31 cellular contexts compared by ENCODE assay signal in the genomic region with DNA sequence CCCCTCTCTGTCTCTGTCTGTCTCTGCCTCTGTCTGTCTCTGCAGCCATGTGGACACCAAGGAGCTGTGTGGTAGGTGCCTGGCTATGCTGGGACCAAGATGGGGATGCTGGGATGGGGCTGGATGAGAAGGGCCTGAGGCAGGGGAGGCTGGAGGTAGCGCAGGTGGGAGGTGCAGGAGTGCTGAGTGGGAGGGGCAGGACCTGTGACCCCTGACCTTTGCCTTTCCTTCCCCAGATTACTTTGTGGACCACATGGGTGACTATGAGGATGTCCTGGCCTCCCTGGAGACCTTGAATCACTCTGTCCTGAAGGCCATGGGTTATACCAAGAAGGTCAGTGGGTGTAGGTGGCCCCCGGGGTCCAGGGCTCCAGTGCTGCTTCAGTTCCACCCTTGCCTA. TPM values are rescaled to one million over a fixed set of nuclear protein-coding genes. Genes with fewer than 3 reads are reported as not detected.
"Had no signal": no experiment of that assay in that cellular context is flagged by ENCODE, and none has a peak within 500 bp of the region (broad histone marks: within the 10 kb centered on the region; RNA-seq: fewer than 3 reads in every experiment).

No MANE protein-coding gene starts in this region.

- H3K4me3 ChIP-seq: left lung, lower lobe of right lung, neural progenitor cell, ovary, right atrium auricular region, right lobe of liver, smooth muscle cell, stomach, testis, thyroid gland, uterus had no signal

- H3K9ac ChIP-seq: neural progenitor cell had no signal

- H3K4me1 ChIP-seq: left lung, lower lobe of right lung, right lobe of liver, stomach, testis, thyroid gland, uterus had no signal

- ATAC-seq: left colon; left lung; natural killer cell; stimulated activated memory B cell treated with anti-CD40 and anti-IgM and Interleukin-4, amounts not matched to agents 10 μg/mL and 1 μg/mL and 100 μg/mL, for 72 hours; stimulated activated naive CD8-positive, alpha-beta T cell treated with anti-CD3 and anti-CD28 coated beads, Interleukin-15, Interleukin-2, amounts not matched to agents 100 U/mL and 50 U/mL, for 24 hours had no signal

- FAIRE-seq: keratinocyte had no signal

- H3K9me3 ChIP-seq: lower lobe of right lung, ovary, right lobe of liver, testis, thyroid gland, uterus had no signal

- DNase-seq: hippocampal formation; kidney glomerular epithelial cell; left colon; lower lobe of right lung; mammary epithelial cell; mesenchymal stem cell; naive B cell; natural killer cell; nephron progenitor cell; ovary; stimulated activated CD4-positive, alpha-beta T cell treated with anti-CD3 and anti-CD28 coated beads, Interleukin-1b, Interleukin-23, amount 100 ng/mL, for 48 hours; stimulated activated CD4-positive, alpha-beta T cell treated with anti-CD3 and anti-CD28 coated beads, Interleukin-2, amount 100 ng/mL, for 48 hours; stimulated activated CD4-positive, alpha-beta T cell treated with anti-CD3 and anti-CD28 coated beads, Interleukin-4, amount 100 ng/mL, for 4 hours; stimulated activated CD8-positive, alpha-beta memory T cell treated with anti-CD3 and anti-CD28 coated beads, Interleukin-4, amount 100 ng/mL, for 48 hours; stimulated activated naive CD8-positive, alpha-beta T cell treated with anti-CD3 and anti-CD28 coated beads, Interleukin-15, Interleukin-2, amounts not matched to agents 100 U/mL and 50 U/mL, for 24 hours; stomach; testis; thyroid gland; trophoblast cell; uterus had no signal

- H3K27ac ChIP-seq: left lung, lower lobe of right lung, neural progenitor cell, ovary, right atrium auricular region, right lobe of liver, stomach, testis, thyroid gland, uterus had no signal

- H3K36me3 ChIP-seq: left lung, lower lobe of right lung, neural progenitor cell, ovary, right atrium auricular region, stomach, thyroid gland, uterus had no signal

- H3K4me2 ChIP-seq: neural progenitor cell, smooth muscle cell had no signal

- H3K27me3 ChIP-seq: neural progenitor cell, ovary, right atrium auricular region, right lobe of liver, testis, thyroid gland, uterus had no signal

- H2AFZ ChIP-seq: neural progenitor cell had no signal

RNA-seq across cellular contexts. Expression of gene NECAB2, which starts 12.8 kb away (rescaled TPM):
- total RNA-seq: mononuclear cell, renal cortical epithelial cell, skeletal muscle tissue, ureter had no signal
- polyA plus RNA-seq: keratinocyte had no signal
